Comparison of ENCODE assay signal across 8 cellular contexts in genomic region chr21:25161571-25161970, GRCh38.
"Had no signal": no experiment of that assay in that cellular context is flagged by ENCODE, and none has a peak within 500 bp of the region (broad histone marks: within the 10 kb centered on the region; RNA-seq: fewer than 3 reads in every experiment).

No MANE protein-coding gene starts in this region.

- H3K4me3 ChIP-seq: GM12878 had no signal

- ATAC-seq: GM12878 had no signal

- DNase-seq: GDM1, GF-D8 had no signal

- FAIRE-seq: G401.6, GM12878, GM12891, GM12892, GM18507, GM19239 had no signal
